Comparison of ENCODE assay signal across 8 cellular contexts in the genomic region with DNA sequence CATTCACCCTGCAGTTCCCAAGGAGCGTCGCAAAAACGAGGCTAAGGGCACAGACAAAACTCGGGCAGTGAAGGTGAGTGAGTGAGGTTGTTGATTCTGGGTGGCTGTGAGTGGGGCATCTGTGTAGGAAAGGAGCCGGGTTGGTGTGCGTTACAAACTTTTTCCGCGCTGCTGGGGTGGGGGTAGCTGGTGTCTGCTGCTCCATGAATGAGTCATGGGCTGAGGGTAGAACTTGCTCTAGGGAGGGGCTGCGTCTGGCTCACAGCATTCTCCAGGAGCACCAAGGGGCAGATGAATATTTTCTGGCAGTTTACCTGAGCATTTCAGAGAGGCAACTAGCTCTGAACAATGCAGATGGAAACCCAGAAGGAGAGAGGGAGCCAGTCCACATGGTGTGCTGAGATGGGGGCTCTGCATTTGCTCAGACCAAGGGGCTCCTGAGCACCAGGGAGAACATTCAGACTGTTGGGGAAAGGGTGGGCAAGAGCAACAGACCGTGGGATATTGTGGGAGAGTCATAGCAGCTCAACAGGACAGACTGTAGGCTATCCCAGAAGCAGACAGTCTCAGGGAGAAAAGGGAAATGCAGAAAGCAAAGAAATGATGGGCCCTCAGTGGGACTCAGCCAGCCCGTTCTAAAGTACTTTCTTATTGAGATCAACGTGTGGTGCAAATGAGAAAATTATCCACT. TPM values are rescaled to one million over a fixed set of nuclear protein-coding genes. Genes with fewer than 3 reads are reported as not detected.
DNase-seq lines count a peak whose midpoint lies in the region; ATAC-seq and TF ChIP-seq lines count a peak whose summit lies in the region.

No MANE protein-coding gene starts in this region.

- H3K9me2 ChIP-seq in HCT116 (ENCODE audit: insufficient read depth), result no peaks in the 10 kb centered on the region

- H3K4me3 ChIP-seq in HCT116 (replicated peaks in 1 of 2; ENCODE audit: low read depth in 1 of 2, low read length in 2 of 2) (peak overlapping the region; percentile 19 to 50), heart left ventricle (no peak overlapping the region)

- H3K9ac ChIP-seq in HCT116 (ENCODE audit: low read length), result peak overlapping the region; percentile 55

- no peaks in the 10 kb centered on the region for H3K27me3 ChIP-seq in HCT116 (ENCODE audit: insufficient read depth, low read length)
- no peaks in the 10 kb centered on the region for H3K27me3 ChIP-seq in heart left ventricle

- RAD21 ChIA-PET in HCT116 (lab: Charles Lee; ENCODE audit: low non-redundant PET in 1 of 2, low total read pairs in 2 of 2, uncharacterized antibody in 2 of 2, unreplicated experiment in 2 of 2), result no interaction called here

- intact Hi-C loops in HCT116 (cut with micrococcal nuclease), result no loop called here
- intact Hi-C loops in heart left ventricle (cut with DNase I), result no loop called here

- H3K9me3 ChIP-seq in HCT116 (ENCODE audit: control insufficient read depth in 1 of 2, insufficient read depth in 1 of 2, low read depth in 1 of 2, low read length in 2 of 2), result no peaks in the 10 kb centered on the region
- no peaks in the 10 kb centered on the region for H3K9me3 ChIP-seq in heart left ventricle

- peak; percentile 48 for DNase-seq in HCT116 (ENCODE audit: low read depth, low spot score)
- DNase-seq in activated CD4-positive, alpha-beta T cell treated with anti-CD3 and anti-CD28 coated beads, Interleukin-2, amount 50 U/mL, for 48 hours, result peak; percentile 39 to 65
- peak; percentile 77 for DNase-seq in iris pigment epithelial cell (ENCODE audit: low read depth)
- peak; percentile 21 to 39 (median 23) for DNase-seq in stimulated activated CD4-positive, alpha-beta T cell treated with anti-CD3 and anti-CD28 coated beads, TNF-alpha, amount 100 ng/mL, for 48 hours (ENCODE audit: low read depth in 3 of 3)
- no peak for DNase-seq in heart left ventricle
- no peak for DNase-seq in midbrain (lab: John Stamatoyannopoulos, UW)
- DNase-seq in foreskin melanocyte, result no peak

- no peak for TF ChIP-seq RAD21 in HCT116 (IDR thresholded peaks at IDR 0.05; ENCODE audit: low read depth)

- H3K79me2 ChIP-seq in HCT116 (ENCODE audit: insufficient read depth, low read length), result no peaks in the 10 kb centered on the region

- H3K4me1 ChIP-seq in HCT116 (ENCODE audit: control insufficient read depth in 1 of 2, insufficient read depth in 2 of 2, low read length in 2 of 2) (peaks cover 21 to 34% of the 10 kb centered on the region in 2 experiments), heart left ventricle (no peaks in the 10 kb centered on the region)

- BruUV-seq in HCT116 (replicated peaks; lab: Mats Ljungman, UMichigan), result no TSS peak

- no peak for TF ChIP-seq CTCF in HCT116 (IDR thresholded peaks at IDR 0.05 in 2 of 3, conservative IDR thresholded peaks at IDR 0.05 in 1 of 3; ENCODE audit: borderline replicate concordance in 1 of 3, insufficient read depth in 1 of 3, low read depth in 2 of 3, low read length in 2 of 3)
- no peak for TF ChIP-seq CTCF in heart left ventricle (IDR thresholded peaks at IDR 0.05)

- WGBS in heart left ventricle, 4 donors, result 68 to 78% (median 75%) methylated on average over 11 to 12 of the region's 12 CpGs

- POLR2A ChIA-PET in HCT116 (lab: Charles Lee), result no interaction called here

- H3K36me3 ChIP-seq in HCT116 (ENCODE audit: control insufficient read depth in 1 of 2, insufficient read depth in 2 of 2, low read length in 2 of 2) (0 out of 4 replicates have a peak, but pooled peaks cover 0 to 5% of the 10 kb centered on the region in 2 experiments), heart left ventricle (peaks cover 0 to 4% (median 0%) of the 10 kb centered on the region in 9 donors)

- CTCF ChIA-PET in HCT116 (lab: Charles Lee), result interaction anchor here (1.0 kb wide), 1 partner anchor 9 kb away, joined by 3 read pairs; no protein-coding TSS in a partner anchor

- peak overlapping the region; percentile 75 for H2AFZ ChIP-seq in HCT116 (ENCODE audit: low read depth, low read length, poor library complexity, severe bottlenecking)

- H3K27ac ChIP-seq in HCT116 (ENCODE audit: low read depth, low read length) (peak overlapping the region; percentile 78), heart left ventricle (no peak overlapping the region)

- ATAC-seq in HCT116, result peak; percentile 82
- ATAC-seq in heart left ventricle, result no peak
- no peak for ATAC-seq in GM18519 (IDR thresholded peaks at IDR 0.05; ENCODE audit: low FRiP score, unreplicated experiment)

- H3K4me2 ChIP-seq in HCT116 (ENCODE audit: low read length), result peak overlapping the region; percentile 83

- no peaks in the 10 kb centered on the region for H4K20me1 ChIP-seq in HCT116 (ENCODE audit: insufficient read depth)

- TF ChIP-seq POLR2A in HCT116 (IDR thresholded peaks at IDR 0.05; ENCODE audit: borderline replicate concordance, extremely low read depth, insufficient read depth, insufficient read length), result no peak
- TF ChIP-seq POLR2A in heart left ventricle (IDR thresholded peaks at IDR 0.05), result no peak

TF ChIP-seq in HCT116, 20 proteins besides CTCF, POLR2A, EP300 and RAD21:
- TF ChIP-seq JUND (IDR thresholded peaks at IDR 0.05) (peak; percentile 76), EGR1 (IDR thresholded peaks at IDR 0.05; ENCODE audit: low read depth) (0 out of 2 replicates have a peak, but pooled peaks have one; percentile 27), ZFX (IDR thresholded peaks at IDR 0.05) (no peak), SP1 (IDR thresholded peaks at IDR 0.05; ENCODE audit: low read depth) (peak; percentile 12; the same call in 1 of the 2 replicates), FOSL1 (IDR thresholded peaks at IDR 0.05; ENCODE audit: low read depth) (peak; percentile 82)

RNA-seq across cellular contexts. Expression of a gene that starts 18.8 kb away (rescaled TPM):
- not detected for total RNA-seq in HCT116 (2021; ENCODE audit: unreplicated experiment)
- not detected in 2 replicates for polyA plus RNA-seq in HCT116 (2012)
- not detected for total RNA-seq in heart left ventricle
- polyA plus RNA-seq in heart left ventricle, result not detected

RNA-seq across cellular contexts. Expression of a gene that starts 29.5 kb away (rescaled TPM):
- total RNA-seq in HCT116 (2021; ENCODE audit: unreplicated experiment) (44.2 TPM), heart left ventricle (10 to 100 TPM in 1 of 9 donors, 1 to 10 TPM in 5, under 1 TPM in 3; 0.75 to 11.7 (median 1.4) TPM)
- 34.1 and 35.2 TPM in 2 replicates for polyA plus RNA-seq in HCT116 (2012)
- under 1 TPM; 0.53 to 0.58 TPM for polyA plus RNA-seq in heart left ventricle

Comparison
In these comparisons a context has a peak if more than half of its experiments do, and no peak if none do; other contexts are left out.
1. DNase-seq: peak in HCT116 (single experiment), activated CD4-positive, alpha-beta T cell treated with anti-CD3 and anti-CD28 coated beads, Interleukin-2, amount 50 U/mL, for 48 hours (2 of 2), iris pigment epithelial cell (single experiment) and stimulated activated CD4-positive, alpha-beta T cell treated with anti-CD3 and anti-CD28 coated beads, TNF-alpha, amount 100 ng/mL, for 48 hours (3 of 3); none in heart left ventricle (0 of 5), midbrain (single experiment) and foreskin melanocyte (single experiment).
2. H3K4me3 ChIP-seq: peak in HCT116 (2 of 2); none in heart left ventricle (0 of 12).